In genomic region chr20:37395411-37395800, GRCh38 we compare ENCODE assay signal across 16 cellular contexts. TPM values are rescaled to one million over a fixed set of nuclear protein-coding genes. Genes with fewer than 3 reads are reported as not detected.
DNase-seq lines count a peak whose midpoint lies in the region; ATAC-seq, FAIRE-seq and TF ChIP-seq lines count a peak whose summit lies in the region.
"Had no signal": no experiment of that assay in that cellular context is flagged by ENCODE, and none has a peak within 500 bp of the region (broad histone marks: within the 10 kb centered on the region; RNA-seq: fewer than 3 reads in every experiment).

No MANE protein-coding gene starts in this region.

- H3K36me3 ChIP-seq in HUES6 (ENCODE audit: control insufficient read depth, insufficient read depth, low read length) = peaks cover 42% of the 10 kb centered on the region
- peaks cover 9 to 12% of the 10 kb centered on the region in 2 donors for H3K36me3 ChIP-seq in kidney (ENCODE audit: control insufficient read depth in 1 of 2, insufficient read depth in 2 of 2, low read length in 2 of 2)
- H3K36me3 ChIP-seq: BE2C had no signal

- H3K27ac ChIP-seq in HUES6 (ENCODE audit: low read depth, low read length) (peak overlapping the region; percentile 78; the same call in 1 of the 2 replicates), kidney (ENCODE audit: low read depth in 2 of 2, low read length in 2 of 2) (no peak overlapping the region)
- H3K27ac ChIP-seq: PC-9, thoracic aorta had no signal

- DNase-seq in kidney = peak; percentile 46
- no peak for DNase-seq in stimulated activated naive B cell treated with anti-CD40 and anti-IgM and Interleukin-4, amounts not matched to agents 10 μg/mL and 1 μg/mL and 100 μg/mL, for 72 hours
- no peak for DNase-seq in NCI-H1092 treated with DMSO at 0.1 percent for 48 hours (lab: John Stamatoyannopoulos, UW)
- DNase-seq in NK-92 (lab: John Stamatoyannopoulos, UW; ENCODE audit: unreplicated experiment) = no peak
- DNase-seq in NCI-H510A treated with DMSO at 0.1 percent for 48 hours (lab: John Stamatoyannopoulos, UW) = no peak
- DNase-seq: activated CD4-positive, CD25-positive, alpha-beta regulatory T cell treated with anti-CD3 and anti-CD28 coated beads, Interleukin-2, amount 50 U/mL, for 72 hours; NCI-H1436 treated with DMSO at 0.1 percent for 48 hours; PC-9 had no signal

- H3K4me1 ChIP-seq in HUES6 (ENCODE audit: control insufficient read depth, insufficient read depth, low read length) = peaks cover 43% of the 10 kb centered on the region
- H3K4me1 ChIP-seq in kidney (ENCODE audit: control insufficient read depth in 1 of 2, insufficient read depth in 1 of 2, low read depth in 1 of 2, low read length in 2 of 2) = no peaks in the 10 kb centered on the region

- TF ChIP-seq CTCF in kidney (IDR thresholded peaks at IDR 0.05; ENCODE audit: borderline replicate concordance, extremely low read depth, insufficient read depth) = no peak

- H3K27me3 ChIP-seq in HUES6 (ENCODE audit: control insufficient read depth, insufficient read depth, low read length) = no peaks in the 10 kb centered on the region
- H3K27me3 ChIP-seq: BE2C had no signal

- FAIRE-seq in kidney (lab: Jason Lieb, UNC) = no peak
- FAIRE-seq: D721Med, frontal cortex had no signal

- no peak overlapping the region for H3K4me3 Mint-ChIP-seq in dendritic cell treated with granulocyte-macrophage colony-stimulating factor and Interleukin-4, amounts not matched to agents 40 ng/mL and 50 ng/mL, for 4 days
- H3K4me3 Mint-ChIP-seq in stimulated activated naive B cell treated with anti-CD40 and anti-IgM and Interleukin-4, amounts not matched to agents 10 μg/mL and 1 μg/mL and 100 μg/mL, for 72 hours = no peak overlapping the region
- H3K4me3 Mint-ChIP-seq: activated naive CD8-positive, alpha-beta T cell had no signal

- no peaks in the 10 kb centered on the region for H3K9me3 ChIP-seq in HUES6 (ENCODE audit: control insufficient read depth, insufficient read depth, low read depth, low read length)
- H3K9me3 ChIP-seq in kidney (ENCODE audit: control insufficient read depth in 1 of 2, low read length in 2 of 2) = no peaks in the 10 kb centered on the region
- H3K9me3 ChIP-seq: BE2C, thoracic aorta had no signal

- intact Hi-C loops in dendritic cell treated with granulocyte-macrophage colony-stimulating factor and Interleukin-4, amounts not matched to agents 40 ng/mL and 50 ng/mL, for 4 days (cut with micrococcal nuclease) = no loop called here
- intact Hi-C loops in kidney (cut with DNase I) = no loop called here

- peaks cover 100% of the 10 kb centered on the region for H3K36me3 Mint-ChIP-seq in dendritic cell treated with granulocyte-macrophage colony-stimulating factor and Interleukin-4, amounts not matched to agents 40 ng/mL and 50 ng/mL, for 4 days (ENCODE audit: low read depth)
- H3K36me3 Mint-ChIP-seq in stimulated activated naive B cell treated with anti-CD40 and anti-IgM and Interleukin-4, amounts not matched to agents 10 μg/mL and 1 μg/mL and 100 μg/mL, for 72 hours = peaks cover 70 to 77% of the 10 kb centered on the region in 2 donors
- H3K36me3 Mint-ChIP-seq: activated naive CD8-positive, alpha-beta T cell had no signal

- peaks cover 39% of the 10 kb centered on the region for H3K4me1 Mint-ChIP-seq in dendritic cell treated with granulocyte-macrophage colony-stimulating factor and Interleukin-4, amounts not matched to agents 40 ng/mL and 50 ng/mL, for 4 days (ENCODE audit: low read depth)
- peaks cover 16 to 23% of the 10 kb centered on the region in 2 donors for H3K4me1 Mint-ChIP-seq in stimulated activated naive B cell treated with anti-CD40 and anti-IgM and Interleukin-4, amounts not matched to agents 10 μg/mL and 1 μg/mL and 100 μg/mL, for 72 hours

- no peak overlapping the region for H3K9ac ChIP-seq in HUES6 (ENCODE audit: low read length)
- no peak overlapping the region for H3K9ac ChIP-seq in kidney (ENCODE audit: low read length in 2 of 2)

- H3K27ac Mint-ChIP-seq in dendritic cell treated with granulocyte-macrophage colony-stimulating factor and Interleukin-4, amounts not matched to agents 40 ng/mL and 50 ng/mL, for 4 days = peak overlapping the region; percentile 23
- H3K27ac Mint-ChIP-seq in stimulated activated naive B cell treated with anti-CD40 and anti-IgM and Interleukin-4, amounts not matched to agents 10 μg/mL and 1 μg/mL and 100 μg/mL, for 72 hours = peak overlapping the region; percentile 20
- H3K27ac Mint-ChIP-seq: activated naive CD8-positive, alpha-beta T cell had no signal

- H3K4me3 ChIP-seq in HUES6 (ENCODE audit: low read depth, low read length) (no peak overlapping the region), kidney (ENCODE audit: low read length in 2 of 2) (no peak overlapping the region)
- H3K4me3 ChIP-seq: PC-9, thoracic aorta had no signal

- H3K9me3 Mint-ChIP-seq in dendritic cell treated with granulocyte-macrophage colony-stimulating factor and Interleukin-4, amounts not matched to agents 40 ng/mL and 50 ng/mL, for 4 days = no peaks in the 10 kb centered on the region
- no peaks in the 10 kb centered on the region for H3K9me3 Mint-ChIP-seq in stimulated activated naive B cell treated with anti-CD40 and anti-IgM and Interleukin-4, amounts not matched to agents 10 μg/mL and 1 μg/mL and 100 μg/mL, for 72 hours

- no peaks in the 10 kb centered on the region for H3K27me3 Mint-ChIP-seq in dendritic cell treated with granulocyte-macrophage colony-stimulating factor and Interleukin-4, amounts not matched to agents 40 ng/mL and 50 ng/mL, for 4 days
- no peaks in the 10 kb centered on the region for H3K27me3 Mint-ChIP-seq in stimulated activated naive B cell treated with anti-CD40 and anti-IgM and Interleukin-4, amounts not matched to agents 10 μg/mL and 1 μg/mL and 100 μg/mL, for 72 hours
- H3K27me3 Mint-ChIP-seq: activated naive CD8-positive, alpha-beta T cell had no signal

- no peak for ATAC-seq in stimulated activated naive B cell treated with anti-CD40 and anti-IgM and Interleukin-4, amounts not matched to agents 10 μg/mL and 1 μg/mL and 100 μg/mL, for 72 hours (replicated peaks)
- ATAC-seq: left lobe of liver had no signal

RNA-seq across cellular contexts. Expression of gene SRC, which starts 49.5 kb away (rescaled TPM):
- total RNA-seq in kidney = 70.0 TPM
- polyA plus RNA-seq in kidney (ENCODE audit: insufficient read depth, low read depth, low replicate concordance) = 28.5 TPM
